ENCODE assay signal across 1 cellular context in genomic region chr15:45429974-45430792, GRCh38.
TF ChIP-seq lines count a peak whose summit lies in the region.

No MANE protein-coding gene starts in this region.

TF ChIP-seq in WTC11, 78 proteins besides CTCF, POLR2A, EP300 and RAD21 (continued from another document):
- TF ChIP-seq AR (CRISPR knock-in tag; IDR thresholded peaks at IDR 0.05), result no peak
